In the genomic region with DNA sequence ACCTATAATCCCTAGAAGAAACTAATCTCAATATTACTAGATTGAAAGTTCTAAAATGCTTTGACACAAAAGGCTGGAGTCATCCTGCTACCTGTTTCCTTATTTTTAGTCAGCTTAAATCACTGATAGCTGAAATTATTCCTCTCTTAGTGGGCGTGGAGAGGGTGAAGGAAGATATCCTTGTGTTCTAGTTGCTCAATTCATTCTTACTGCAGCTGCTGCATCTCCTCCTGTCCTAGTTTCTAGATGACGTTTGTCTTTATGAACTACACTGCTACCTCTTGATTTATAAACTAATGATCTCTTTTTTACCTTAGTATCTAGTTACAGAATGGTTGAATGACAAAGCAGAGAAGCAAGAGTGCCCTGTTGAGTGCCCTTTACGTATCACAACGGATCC, we compare ENCODE assay signal across 1 cellular context.
TF ChIP-seq lines count a peak whose summit lies in the region.

No MANE protein-coding gene starts in this region.

TF ChIP-seq in IMR-90, 13 proteins besides CTCF, POLR2A, EP300 and RAD21:
- TF ChIP-seq NFE2L2 (IDR thresholded peaks at IDR 0.05; ENCODE audit: low read depth, low read length) (no peak), FOS (IDR thresholded peaks at IDR 0.05; ENCODE audit: low read depth, low read length) (no peak), RFX5 (IDR thresholded peaks at IDR 0.05; ENCODE audit: low read depth, low read length) (no peak), CHD1 (IDR thresholded peaks at IDR 0.05; ENCODE audit: low read depth, low read length) (no peak), CEBPB (IDR thresholded peaks at IDR 0.05; ENCODE audit: low read depth, low read length) (no peak), MAFK (IDR thresholded peaks at IDR 0.05; ENCODE audit: low read depth, low read length) (no peak), BHLHE40 (IDR thresholded peaks at IDR 0.05; ENCODE audit: low read depth, low read length) (no peak), RCOR1 (IDR thresholded peaks at IDR 0.05; ENCODE audit: insufficient replicate concordance, low read length) (no peak), MAZ (IDR thresholded peaks at IDR 0.05; ENCODE audit: borderline replicate concordance, low read depth, low read length) (no peak), MXI1 (IDR thresholded peaks at IDR 0.05; ENCODE audit: borderline replicate concordance, low read depth, low read length) (no peak), SMC3 (IDR thresholded peaks at IDR 0.05; ENCODE audit: low read depth, low read length) (no peak)
- TF ChIP-seq, protein P1, sequence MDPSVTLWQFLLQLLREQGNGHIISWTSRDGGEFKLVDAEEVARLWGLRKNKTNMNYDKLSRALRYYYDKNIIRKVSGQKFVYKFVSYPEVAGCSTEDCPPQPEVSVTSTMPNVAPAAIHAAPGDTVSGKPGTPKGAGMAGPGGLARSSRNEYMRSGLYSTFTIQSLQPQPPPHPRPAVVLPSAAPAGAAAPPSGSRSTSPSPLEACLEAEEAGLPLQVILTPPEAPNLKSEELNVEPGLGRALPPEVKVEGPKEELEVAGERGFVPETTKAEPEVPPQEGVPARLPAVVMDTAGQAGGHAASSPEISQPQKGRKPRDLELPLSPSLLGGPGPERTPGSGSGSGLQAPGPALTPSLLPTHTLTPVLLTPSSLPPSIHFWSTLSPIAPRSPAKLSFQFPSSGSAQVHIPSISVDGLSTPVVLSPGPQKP (IDR thresholded peaks at IDR 0.05; ENCODE audit: borderline replicate concordance, low read depth, low read length) = no peak
- TF ChIP-seq, protein P2, sequence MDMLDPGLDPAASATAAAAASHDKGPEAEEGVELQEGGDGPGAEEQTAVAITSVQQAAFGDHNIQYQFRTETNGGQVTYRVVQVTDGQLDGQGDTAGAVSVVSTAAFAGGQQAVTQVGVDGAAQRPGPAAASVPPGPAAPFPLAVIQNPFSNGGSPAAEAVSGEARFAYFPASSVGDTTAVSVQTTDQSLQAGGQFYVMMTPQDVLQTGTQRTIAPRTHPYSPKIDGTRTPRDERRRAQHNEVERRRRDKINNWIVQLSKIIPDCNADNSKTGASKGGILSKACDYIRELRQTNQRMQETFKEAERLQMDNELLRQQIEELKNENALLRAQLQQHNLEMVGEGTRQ (IDR thresholded peaks at IDR 0.05; ENCODE audit: low read depth, low read length) = no peak
